In the genomic region with DNA sequence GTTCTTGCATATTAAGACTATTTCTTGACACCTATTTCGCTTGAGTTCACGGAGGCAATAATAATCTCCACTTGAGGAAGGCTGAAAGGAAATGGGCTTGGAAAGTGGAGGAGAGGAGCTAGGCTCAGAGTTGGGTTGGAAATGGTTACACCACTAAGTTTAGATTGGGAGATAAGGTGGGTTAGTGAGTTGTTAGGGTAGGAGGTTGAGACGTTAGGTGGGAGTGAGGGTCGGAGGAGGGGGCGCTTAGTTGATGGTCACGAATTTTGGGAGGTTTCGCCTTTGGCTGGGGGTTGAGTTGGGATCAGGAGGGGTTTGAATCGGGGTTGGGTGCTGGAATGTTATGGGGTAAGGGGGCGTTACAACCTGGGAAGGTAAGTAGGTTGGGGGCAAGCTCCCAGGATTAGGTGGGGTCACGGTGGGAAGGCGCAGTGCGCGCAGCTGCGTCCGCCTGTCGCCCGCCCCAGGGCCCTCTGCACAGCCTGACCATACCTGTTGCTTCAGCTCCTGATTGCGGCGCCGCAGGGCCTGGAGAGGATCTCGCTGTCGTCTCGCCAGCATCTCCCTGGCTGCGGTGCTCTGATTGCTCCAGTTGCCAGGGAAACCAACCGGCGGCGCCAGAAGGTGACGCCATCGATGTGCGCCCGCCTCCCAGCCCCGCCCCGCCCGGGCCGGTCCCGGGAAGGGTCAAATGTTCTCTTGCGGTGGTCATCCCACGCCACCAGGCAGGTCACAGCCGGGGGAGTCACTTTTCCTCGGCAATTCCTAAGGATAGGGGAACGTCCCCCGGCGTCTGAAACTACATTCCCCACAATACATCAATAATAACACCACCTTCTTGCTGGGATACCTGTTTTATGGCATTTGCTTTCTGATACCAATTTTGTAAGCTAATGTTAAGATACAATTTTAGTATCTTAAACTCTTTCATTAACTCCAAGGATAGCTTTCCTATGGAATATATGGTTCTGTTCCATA, we compare ENCODE assay signal across 8 cellular contexts. TPM values are rescaled to one million over a fixed set of nuclear protein-coding genes. Genes with fewer than 3 reads are reported as not detected.
A peak's percentile ranks its signal among the peaks of the same experiment; 100 is the strongest.
DNase-seq lines count a peak whose midpoint lies in the region; ATAC-seq, FAIRE-seq and TF ChIP-seq lines count a peak whose summit lies in the region.

A gene (minus strand): TSS at position 606 of the 978 bp plus-strand sequence. CDS start 45 bp downstream, at position 561.

- no peaks in the 10 kb centered on the region for H3F3A ChIP-seq in SU-DHL-6 (ENCODE audit: insufficient read depth)

- H3K9me3 ChIP-seq in SU-DHL-6 (ENCODE audit: insufficient read depth, low read length) (no peaks in the 10 kb centered on the region), cardiac muscle cell (ENCODE audit: low read depth) (no peaks in the 10 kb centered on the region), transverse colon (no peaks in the 10 kb centered on the region)

- TF ChIP-seq POLR2A in GM12891 (IDR thresholded peaks at IDR 0.05; ENCODE audit: low read depth, low read length), result 0 out of 2 replicates have a peak, but pooled peaks have one; percentile 34
- TF ChIP-seq POLR2A in transverse colon (IDR thresholded peaks at IDR 0.05), result peak; percentile 39

- no peaks in the 10 kb centered on the region for H3K4me1 ChIP-seq in cardiac muscle cell (ENCODE audit: low read depth)
- peaks cover 5 to 13% (median 10%) of the 10 kb centered on the region in 4 donors for H3K4me1 ChIP-seq in transverse colon

- peak within 1 kb of the TSS; percentile 67 for H3K4me2 ChIP-seq in SU-DHL-6 (ENCODE audit: low read depth, low read length, poor library complexity, severe bottlenecking)

- DNase-seq in GM12891 (ENCODE audit: insufficient read length, low spot score) (peak; percentile 91), NCI-H1092 (lab: John Stamatoyannopoulos, UW) (peak; percentile 58), cardiac muscle cell (ENCODE audit: low read depth in 1 of 2, low spot score in 1 of 2) (peak; percentile 90 to 95), pons (ENCODE audit: low spot score) (peak; percentile 73), transverse colon (peak; percentile 89)
- DNase-seq in activated naive CD8-positive, alpha-beta T cell treated with anti-CD3 and anti-CD28 coated beads, Interleukin-2, amount 50 U/mL, for 16 hours (ENCODE audit: low read depth, low spot score), result peak; percentile 62

- H4K20me1 ChIP-seq in SU-DHL-6 (ENCODE audit: low read depth, low read length), result no peaks in the 10 kb centered on the region

- H3K4me3 ChIP-seq in SU-DHL-6 (ENCODE audit: insufficient read depth, low read length, poor library complexity, severe bottlenecking) (peak within 1 kb of the TSS; percentile 72), cardiac muscle cell (peak within 1 kb of the TSS; percentile 75), transverse colon (peak within 1 kb of the TSS; percentile 48 to 87 (median 62))

- WGBS in transverse colon (ENCODE audit: low coverage in 1 of 2), 2 donors, result 2% methylated on average over 6 to 43 of the region's 43 CpGs

- peak; percentile 94 for FAIRE-seq in GM12891 (lab: Jason Lieb, UNC)

- H3K9me2 ChIP-seq in SU-DHL-6 (replicated peaks; ENCODE audit: insufficient read depth, low read length), result no peaks in the 10 kb centered on the region

- H3K27ac ChIP-seq in SU-DHL-6 (ENCODE audit: low read depth, low read length) (no peak within 1 kb of the TSS), cardiac muscle cell (no peak within 1 kb of the TSS), transverse colon (peak within 1 kb of the TSS; percentile 39 to 75 (median 68))

- H3K9ac ChIP-seq in SU-DHL-6 (ENCODE audit: low read length), result peak within 1 kb of the TSS; percentile 56

- in situ Hi-C loops in transverse colon (cut with MboI; ENCODE audit: low pct_ligation_motif_present in 1 of 4, low pct_unique_long_range_greater_than_20kb in 1 of 4, low sequenced_read_pairs in 3 of 4), result no loop called here

- intact Hi-C loops in transverse colon (cut with DNase I; ENCODE audit: low total_unique reads), result no loop called here

- H3K36me3 ChIP-seq in SU-DHL-6 (ENCODE audit: low read length), result no peaks in the 10 kb centered on the region
- H3K36me3 ChIP-seq in cardiac muscle cell, result no peaks in the 10 kb centered on the region
- no peaks in the 10 kb centered on the region for H3K36me3 ChIP-seq in transverse colon

- H3K79me2 ChIP-seq in SU-DHL-6 (ENCODE audit: insufficient read depth, low read length), result no peaks in the 10 kb centered on the region

- no peak for TF ChIP-seq EP300 in transverse colon (IDR thresholded peaks at IDR 0.05; ENCODE audit: low read depth)

- peak; percentile 98 for ATAC-seq in HG02623 (IDR thresholded peaks at IDR 0.05; ENCODE audit: unreplicated experiment)

- TF ChIP-seq CTCF in SU-DHL-6 (IDR thresholded peaks at IDR 0.05; ENCODE audit: insufficient read depth, low read length, poor library complexity, severe bottlenecking) (no peak), cardiac muscle cell (IDR thresholded peaks at IDR 0.05; ENCODE audit: low read depth, low read length) (no peak), transverse colon (IDR thresholded peaks at IDR 0.05) (no peak)

- peak within 1 kb of the TSS; percentile 93 for H2AFZ ChIP-seq in SU-DHL-6 (ENCODE audit: low read depth, low read length, severe bottlenecking)

- no peaks in the 10 kb centered on the region for H3K27me3 ChIP-seq in SU-DHL-6 (ENCODE audit: low read length)
- no peaks in the 10 kb centered on the region for H3K27me3 ChIP-seq in cardiac muscle cell
- H3K27me3 ChIP-seq in transverse colon, result no peaks in the 10 kb centered on the region

TF ChIP-seq in GM12891, 5 proteins besides CTCF, POLR2A, EP300 and RAD21:
- TF ChIP-seq TAF1 (IDR thresholded peaks at IDR 0.05; ENCODE audit: low read depth, low read length), result no peak; the same call in 1 of the 2 replicates
- peak; percentile 49 for TF ChIP-seq POLR2AphosphoS5 (IDR thresholded peaks at IDR 0.05; ENCODE audit: low read depth, low read length)
- TF ChIP-seq PAX5 (IDR thresholded peaks at IDR 0.05; ENCODE audit: insufficient read depth, low read length, severe bottlenecking), result no peak
- no peak for TF ChIP-seq SPI1 (IDR thresholded peaks at IDR 0.05; ENCODE audit: low read depth, low read length)
- TF ChIP-seq POU2F2 (IDR thresholded peaks at IDR 0.05; ENCODE audit: low read depth, low read length), result no peak

RNA-seq across cellular contexts. Expression of the gene that starts here (rescaled TPM):
- 0.89 TPM for polyA plus RNA-seq in GM12891 (2012; ENCODE audit: low read depth, missing spikeins)
- total RNA-seq in cardiac muscle cell, result 5.8 and 6.2 TPM in 2 replicates
- 11.6 and 12.3 TPM in 2 replicates for polyA plus RNA-seq in cardiac muscle cell
- under 1 TPM in 3 of 4 donors, not detected in 1; 0.55 to 0.95 (median 0.60) TPM for total RNA-seq in transverse colon

Comparison
In these comparisons a context has a peak if more than half of its experiments do, and no peak if none do; other contexts are left out.
1. Peak in DNase-seq, H3K4me3 ChIP-seq and H3K27ac ChIP-seq in transverse colon; RNA of the gene not detected or under 1 TPM.